8 cellular contexts compared by ENCODE assay signal in genomic region chr3:111690242-111690641, GRCh38. TPM values are rescaled to one million over a fixed set of nuclear protein-coding genes. Genes with fewer than 3 reads are reported as not detected.
A peak's percentile ranks its signal among the peaks of the same experiment; 100 is the strongest.
DNase-seq lines count a peak whose midpoint lies in the region; ATAC-seq and TF ChIP-seq lines count a peak whose summit lies in the region.

No MANE protein-coding gene starts in this region.

- no peak overlapping the region for H3K27ac ChIP-seq in CD4-positive, alpha-beta memory T cell (ENCODE audit: low read depth, low read length)

- CTCF ChIA-PET in CD4-positive, alpha-beta memory T cell (lab: Charles Lee; ENCODE audit: partially characterized antibody) = interaction anchor here (1.4 to 5.1 kb wide), 9 partner anchors 9 to 147 kb away, joined by 3 to 48 read pairs (median 6); no protein-coding TSS in a partner anchor

- no peak overlapping the region for H3K4me3 ChIP-seq in adipocyte (ENCODE audit: low read length)
- H3K4me3 ChIP-seq in CD4-positive, alpha-beta memory T cell (ENCODE audit: low read length in 2 of 2) = no peak overlapping the region

- H3K27me3 Mint-ChIP-seq in CD4-positive, alpha-beta memory T cell = no peaks in the 10 kb centered on the region

- POLR2A ChIA-PET in CD4-positive, alpha-beta memory T cell (lab: Charles Lee; ENCODE audit: partially characterized antibody) = interaction anchor here (1.4 to 1.7 kb wide), 2 partner anchors 14 to 21 kb away, joined by 3 to 8 read pairs; no protein-coding TSS in a partner anchor

- peaks cover 5 to 7% of the 10 kb centered on the region in 2 donors for H3K36me3 Mint-ChIP-seq in CD4-positive, alpha-beta memory T cell

- TF ChIP-seq CTCF in GM20000 (IDR thresholded peaks at IDR 0.05; ENCODE audit: extremely low read depth, missing control alignments) = no peak

- peak overlapping the region in 3 of 7 donors; percentile 8 to 30 (median 28) for H3K27ac Mint-ChIP-seq in CD4-positive, alpha-beta memory T cell

- DNase-seq in EH (ENCODE audit: low read depth) (peak; percentile 77), GM20000 (ENCODE audit: low spot score) (peak; percentile 30), adipocyte (ENCODE audit: low read depth) (peak; percentile 40), GM19238 (ENCODE audit: insufficient read length, low spot score) (no peak), DMS153 (lab: John Stamatoyannopoulos, UW) (no peak), posterior cingulate gyrus (no peak)
- DNase-seq in CD4-positive, alpha-beta memory T cell = no peak

- H3K4me3 Mint-ChIP-seq in CD4-positive, alpha-beta memory T cell = no peak overlapping the region

- no peaks in the 10 kb centered on the region for H3K27me3 ChIP-seq in adipocyte (replicated peaks; ENCODE audit: control insufficient read depth, insufficient read depth, low read length)
- no peaks in the 10 kb centered on the region for H3K27me3 ChIP-seq in CD4-positive, alpha-beta memory T cell (ENCODE audit: insufficient read depth, low read length)

- H3K9ac ChIP-seq in adipocyte (ENCODE audit: low read length) = no peak overlapping the region

- no peaks in the 10 kb centered on the region for H3K9me3 Mint-ChIP-seq in CD4-positive, alpha-beta memory T cell

- peak; percentile 88 for ATAC-seq in HG03378 (IDR thresholded peaks at IDR 0.05; ENCODE audit: unreplicated experiment)

- H3K4me1 Mint-ChIP-seq in CD4-positive, alpha-beta memory T cell = peaks cover 28 to 59% (median 34%) of the 10 kb centered on the region in 4 donors

- peaks cover 1% of the 10 kb centered on the region for H3K4me1 ChIP-seq in adipocyte (ENCODE audit: control insufficient read depth, insufficient read depth, low read length)
- peaks cover 19% of the 10 kb centered on the region for H3K4me1 ChIP-seq in CD4-positive, alpha-beta memory T cell (ENCODE audit: insufficient read depth, low read length)

- intact Hi-C loops in CD4-positive, alpha-beta memory T cell (cut with micrococcal nuclease) = loop anchor here (2.0 kb wide), 1 partner anchor 113 kb away; no protein-coding TSS in a partner anchor
- intact Hi-C loops in posterior cingulate gyrus (cut with DNase I) = loop anchor here (2.0 kb wide), 1 partner anchor 21 kb away; no protein-coding TSS in a partner anchor

- H3K36me3 ChIP-seq in adipocyte (ENCODE audit: control insufficient read depth, insufficient read depth, low read length, severe bottlenecking) = no peaks in the 10 kb centered on the region
- H3K36me3 ChIP-seq in CD4-positive, alpha-beta memory T cell (ENCODE audit: insufficient read depth, low read length) = no peaks in the 10 kb centered on the region

- H3K9me3 ChIP-seq in adipocyte (ENCODE audit: control insufficient read depth, low read length) = no peaks in the 10 kb centered on the region
- no peaks in the 10 kb centered on the region for H3K9me3 ChIP-seq in CD4-positive, alpha-beta memory T cell (ENCODE audit: control insufficient read depth in 1 of 2, low read length in 2 of 2)

RNA-seq across cellular contexts. Expression of gene PLCXD2, which starts 15.8 kb away (rescaled TPM):
- total RNA-seq in CD4-positive, alpha-beta memory T cell = 1 to 10 TPM; 6.3 to 7.7 TPM
- 1 to 10 TPM in 1 of 2 donors, under 1 TPM in 1; 0.77 to 1.4 TPM for polyA plus RNA-seq in CD4-positive, alpha-beta memory T cell

Comparison
In these comparisons a context has a peak if more than half of its experiments do, and no peak if none do; other contexts are left out.
1. DNase-seq: peak in EH (single experiment), GM20000 (single experiment) and adipocyte (single experiment); none in CD4-positive, alpha-beta memory T cell (0 of 5), GM19238 (single experiment), DMS153 (single experiment) and posterior cingulate gyrus (0 of 10).